ENCODE assay signal across 8 cellular contexts in the genomic region with DNA sequence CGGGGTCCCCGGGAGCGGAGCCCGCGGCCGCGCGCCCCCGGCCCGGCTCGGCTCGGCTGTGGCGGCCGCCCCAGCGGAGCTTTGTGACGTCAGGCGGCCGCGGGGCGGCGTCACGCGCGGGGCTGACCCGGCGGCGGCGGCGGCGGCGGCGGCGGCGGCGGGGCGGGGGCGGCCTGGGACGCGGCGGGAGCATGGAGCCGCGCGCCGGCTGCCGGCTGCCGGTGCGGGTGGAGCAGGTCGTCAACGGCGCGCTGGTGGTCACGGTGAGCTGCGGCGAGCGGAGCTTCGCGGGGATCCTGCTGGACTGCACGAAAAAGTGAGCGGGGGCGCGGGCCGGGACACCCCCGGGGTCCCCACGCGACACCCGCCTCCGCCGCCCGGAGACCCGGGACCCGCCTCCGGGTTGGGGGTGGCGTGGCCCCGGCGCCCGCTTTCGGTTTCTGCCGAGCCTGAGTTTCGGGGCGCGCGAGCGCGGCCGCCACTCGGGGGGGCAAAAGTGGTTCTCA. TPM values are rescaled to one million over a fixed set of nuclear protein-coding genes. Genes with fewer than 3 reads are reported as not detected.
A peak's percentile ranks its signal among the peaks of the same experiment; 100 is the strongest.
DNase-seq lines count a peak whose midpoint lies in the region; ATAC-seq and TF ChIP-seq lines count a peak whose summit lies in the region.

TSS of gene PWWP2B (plus strand) at position 165 of the 506 bp plus-strand sequence. CDS start at position 192, 27 bp downstream.

- ATAC-seq in HG03442 (IDR thresholded peaks at IDR 0.05; ENCODE audit: unreplicated experiment): peak; percentile 26
- peak; percentile 46 for ATAC-seq in memory B cell (ENCODE audit: low read depth)
- peak; percentile 50 for ATAC-seq in stimulated activated memory B cell treated with anti-CD40 and anti-IgM and Interleukin-4, amounts not matched to agents 10 μg/mL and 1 μg/mL and 100 μg/mL, for 72 hours

- DNase-seq in NCI-H748 (lab: John Stamatoyannopoulos, UW; ENCODE audit: unreplicated experiment) (peak; percentile 32), NCI-H748 treated with DMSO at 0.1 percent for 48 hours (lab: John Stamatoyannopoulos, UW) (no peak), dorsolateral prefrontal cortex (peak in 2 of 10 donors; percentile 38 to 63), memory B cell (ENCODE audit: low spot score in 2 of 2) (peak; percentile 56 to 74), inferior parietal cortex (ENCODE audit: extremely low spot score) (no peak)
- peak; percentile 25 to 27 for DNase-seq in activated CD4-positive, alpha-beta T cell treated with anti-CD3 and anti-CD28 coated beads for 24 hours (ENCODE audit: low read depth in 2 of 2)

- H3K4me1 Mint-ChIP-seq in memory B cell: peaks cover 55% of the 10 kb centered on the region
- H3K4me1 Mint-ChIP-seq in stimulated activated memory B cell treated with anti-CD40 and anti-IgM and Interleukin-4, amounts not matched to agents 10 μg/mL and 1 μg/mL and 100 μg/mL, for 72 hours: peaks cover 72% of the 10 kb centered on the region

- intact Hi-C loops in dorsolateral prefrontal cortex (cut with DNase I): loop anchor here in 1 of 2 donors (10.0 kb wide), 1 partner anchor 238 kb away; no protein-coding TSS in a partner anchor

- peak within 1 kb of the TSS in 58 of 59 donors; percentile 52 to 95 (median 84) for H3K27ac ChIP-seq in dorsolateral prefrontal cortex

- peak within 1 kb of the TSS; percentile 61 to 85 (median 72) for H3K4me3 ChIP-seq in dorsolateral prefrontal cortex

- H3K9me3 Mint-ChIP-seq in memory B cell: peaks cover 5% of the 10 kb centered on the region
- H3K9me3 Mint-ChIP-seq in stimulated activated memory B cell treated with anti-CD40 and anti-IgM and Interleukin-4, amounts not matched to agents 10 μg/mL and 1 μg/mL and 100 μg/mL, for 72 hours: peaks cover 5% of the 10 kb centered on the region

- H3K4me3 Mint-ChIP-seq in memory B cell: peak within 1 kb of the TSS; percentile 92
- H3K4me3 Mint-ChIP-seq in stimulated activated memory B cell treated with anti-CD40 and anti-IgM and Interleukin-4, amounts not matched to agents 10 μg/mL and 1 μg/mL and 100 μg/mL, for 72 hours: peak within 1 kb of the TSS; percentile 91

- H3K27me3 Mint-ChIP-seq in memory B cell: no peaks in the 10 kb centered on the region
- no peaks in the 10 kb centered on the region for H3K27me3 Mint-ChIP-seq in stimulated activated memory B cell treated with anti-CD40 and anti-IgM and Interleukin-4, amounts not matched to agents 10 μg/mL and 1 μg/mL and 100 μg/mL, for 72 hours

- TF ChIP-seq CTCF in dorsolateral prefrontal cortex (IDR thresholded peaks at IDR 0.05 in 54 of 56, conservative IDR thresholded peaks at IDR 0.05 in 2 of 56; ENCODE audit: low read depth in 1 of 56, partially characterized antibody in 56 of 56): no peak

- H3K36me3 Mint-ChIP-seq in memory B cell: peaks cover 5% of the 10 kb centered on the region
- H3K36me3 Mint-ChIP-seq in stimulated activated memory B cell treated with anti-CD40 and anti-IgM and Interleukin-4, amounts not matched to agents 10 μg/mL and 1 μg/mL and 100 μg/mL, for 72 hours: no peaks in the 10 kb centered on the region

- peak within 1 kb of the TSS; percentile 89 for H3K27ac Mint-ChIP-seq in memory B cell
- H3K27ac Mint-ChIP-seq in stimulated activated memory B cell treated with anti-CD40 and anti-IgM and Interleukin-4, amounts not matched to agents 10 μg/mL and 1 μg/mL and 100 μg/mL, for 72 hours: peak within 1 kb of the TSS; percentile 83

- no peaks in the 10 kb centered on the region for H3K27me3 ChIP-seq in dorsolateral prefrontal cortex

RNA-seq across cellular contexts. Expression of gene PWWP2B, which starts in this region (rescaled TPM):
- total RNA-seq in dorsolateral prefrontal cortex: 10 to 100 TPM in 118 of 120 experiments, 1 to 10 TPM in 2; 7.7 to 28.3 (median 17.8) TPM

Comparison
In these comparisons a context has a peak if more than half of its experiments do, and no peak if none do; other contexts are left out.
1. DNase-seq: peak in NCI-H748 (single experiment), activated CD4-positive, alpha-beta T cell treated with anti-CD3 and anti-CD28 coated beads for 24 hours (2 of 2) and memory B cell (2 of 2); none in NCI-H748 treated with DMSO at 0.1 percent for 48 hours (single experiment) and inferior parietal cortex (single experiment).
2. Peak in every context shown above with its lines, with median percentiles within 50 percentile points of each other: ATAC-seq.